In the genomic region with DNA sequence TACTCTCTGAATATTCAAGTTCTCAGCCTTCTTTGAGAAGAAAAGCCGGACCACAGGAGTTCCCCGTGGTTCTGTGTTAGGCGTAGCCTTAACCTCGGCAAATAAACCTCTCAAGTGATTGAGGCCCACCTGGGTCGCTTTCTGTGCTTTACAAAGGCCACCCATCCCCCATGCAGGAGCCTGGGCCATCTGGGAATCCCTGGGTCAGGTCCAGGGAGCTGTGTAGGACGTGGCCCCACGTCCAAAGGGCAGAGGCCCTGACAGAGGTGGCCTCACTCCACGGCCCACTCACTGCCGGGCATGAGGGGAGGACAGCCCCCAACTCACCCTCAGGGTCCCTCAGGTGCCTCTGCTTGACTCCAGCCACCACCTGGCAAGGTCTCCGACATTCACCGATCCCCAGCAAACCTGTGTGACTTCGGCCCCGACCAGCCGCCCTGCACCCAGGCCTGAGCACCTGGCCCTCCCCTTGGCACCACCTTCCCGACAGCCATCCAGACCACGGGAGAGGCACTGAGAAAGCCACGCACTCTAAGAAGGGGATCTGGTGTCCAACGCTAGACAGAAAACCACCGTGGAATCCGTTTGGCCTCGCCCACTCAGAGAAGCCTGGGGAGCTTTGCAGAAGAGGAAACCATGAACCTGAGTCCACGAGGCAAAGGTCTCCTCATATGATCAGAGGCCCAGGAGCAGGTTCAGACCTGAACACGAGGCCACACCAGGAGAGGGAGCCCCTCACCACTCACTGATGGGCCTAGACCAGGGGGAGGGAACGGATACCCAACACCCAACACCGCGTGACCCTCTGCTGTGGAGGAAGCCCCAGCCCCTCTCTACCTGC, we compare ENCODE assay signal across 11 cellular contexts. TPM values are rescaled to one million over a fixed set of nuclear protein-coding genes. Genes with fewer than 3 reads are reported as not detected.
DNase-seq lines count a peak whose midpoint lies in the region; ATAC-seq, FAIRE-seq and TF ChIP-seq lines count a peak whose summit lies in the region.
"Had no signal": no experiment of that assay in that cellular context is flagged by ENCODE, and none has a peak within 500 bp of the region (broad histone marks: within the 10 kb centered on the region; RNA-seq: fewer than 3 reads in every experiment).

No MANE protein-coding gene starts in this region.

- peak overlapping the region; percentile 83 for H3K4me2 ChIP-seq in A549
- H3K4me2 ChIP-seq in GM23338, result peak overlapping the region; percentile 11; the same call in 1 of the 2 replicates
- H3K4me2 ChIP-seq: PC-9 had no signal

- peak overlapping the region; percentile 56 for H3K4me3 Mint-ChIP-seq in GM23338

- no peak for FAIRE-seq in A549 (lab: Jason Lieb, UNC)

- H3K9me3 ChIP-seq in A549, result no peaks in the 10 kb centered on the region
- H3K9me3 ChIP-seq: upper lobe of right lung had no signal

- no peak for TF ChIP-seq RAD21 in A549 (conservative IDR thresholded peaks at IDR 0.05 in 1 of 2, IDR thresholded peaks at IDR 0.05 in 1 of 2)

- 0 out of 2 replicates have a peak, but pooled peaks cover 3% of the 10 kb centered on the region for H4K20me1 ChIP-seq in GM23338 (replicated peaks; ENCODE audit: insufficient read depth)

- H3K79me2 ChIP-seq in GM23338 (replicated peaks; ENCODE audit: insufficient read depth), result peaks cover 86% of the 10 kb centered on the region

- H3K9me2 ChIP-seq in GM23338 (ENCODE audit: insufficient read depth), result no peaks in the 10 kb centered on the region

- H3K36me3 ChIP-seq in GM23338 (ENCODE audit: insufficient read depth), result no peaks in the 10 kb centered on the region
- H3K36me3 ChIP-seq: upper lobe of right lung had no signal

- H3K4me3 ChIP-seq in A549 (no peak overlapping the region), GM23338 (no peak overlapping the region), foreskin fibroblast (ENCODE audit: low read depth in 1 of 2, low read length in 2 of 2) (no peak overlapping the region)
- H3K4me3 ChIP-seq: PC-9 had no signal

- H3K27ac ChIP-seq in A549 (peak overlapping the region; percentile 76 to 87), GM23338 (ENCODE audit: low read depth) (peak overlapping the region; percentile 67; the same call in 1 of the 2 replicates)
- H3K27ac ChIP-seq: PC-9 had no signal

- 83% methylated on average over 23 of the region's 26 CpGs for WGBS in A549 (ENCODE audit: missing lambda C conversion rate)

- H3K4me1 Mint-ChIP-seq in GM23338, result peaks cover 51% of the 10 kb centered on the region

- H3K9me3 Mint-ChIP-seq in GM23338, result no peaks in the 10 kb centered on the region

- TF ChIP-seq EP300 in A549 (IDR thresholded peaks at IDR 0.05), result no peak

- no peak overlapping the region for H2AFZ ChIP-seq in GM23338
- H2AFZ ChIP-seq: PC-9 had no signal

- POLR2A ChIA-PET in A549 (lab: Yijun Ruan, JAX), result no interaction called here

- no peaks in the 10 kb centered on the region for H3K27me3 ChIP-seq in GM23338 (ENCODE audit: insufficient read depth)
- H3K27me3 ChIP-seq: upper lobe of right lung had no signal

- H3K27ac Mint-ChIP-seq in GM23338, result peak overlapping the region; percentile 95

- TF ChIP-seq POLR2A in A549 (IDR thresholded peaks at IDR 0.05; ENCODE audit: low read length), result no peak

- no peaks in the 10 kb centered on the region for H3F3A ChIP-seq in GM23338 (replicated peaks; ENCODE audit: low read depth)

- ATAC-seq in A549 (no peak), GM23338 (peak; percentile 45), left lobe of liver (peak; percentile 32)
- ATAC-seq: upper lobe of right lung had no signal

- DNase-seq in A549 (ENCODE audit: low read depth in 1 of 2, low spot score in 1 of 2), result no peak
- peak; percentile 61 for DNase-seq in GM23338 (ENCODE audit: low spot score)
- DNase-seq in activated T-cell treated with anti-CD3 and anti-CD28 coated beads, Interleukin-2, amount 50 U/mL, for 48 hours, result peak; percentile 35 to 43
- DNase-seq in left lobe of liver (ENCODE audit: low spot score), result peak; percentile 91
- DNase-seq in SIG-M5 treated with dmso at 0.1 percent for 504 hours (lab: John Stamatoyannopoulos, UW; ENCODE audit: unreplicated experiment), result no peak
- DNase-seq in foreskin fibroblast, result no peak
- DNase-seq in cerebellar nuclear complex (lab: John Stamatoyannopoulos, UW), result no peak
- no peak for DNase-seq in stimulated activated CD4-positive, alpha-beta T cell treated with anti-CD3 and anti-CD28 coated beads, Interleukin-4, amount 100 ng/mL, for 1 hour
- DNase-seq: DMS53, PC-9, upper lobe of right lung had no signal

- TF ChIP-seq CTCF in A549 (IDR thresholded peaks at IDR 0.05) (no peak), GM23338 (conservative IDR thresholded peaks at IDR 0.05; ENCODE audit: low read depth in 2 of 2) (peak in 1 of 2 experiments; percentile 46; a peak in 2 of 4 replicates), foreskin fibroblast (IDR thresholded peaks at IDR 0.05; ENCODE audit: low read depth, low read length) (no peak)

- CTCF ChIA-PET in A549 (lab: Yijun Ruan, JAX), result interaction anchor here (0.9 to 2.8 kb wide), 3 partner anchors 33 to 184 kb away, joined by 3 to 10 read pairs (median 3); no protein-coding TSS in a partner anchor

- H3K36me3 Mint-ChIP-seq in GM23338 (ENCODE audit: low read depth), result no peaks in the 10 kb centered on the region

- H3K4me1 ChIP-seq in A549 (peaks cover 63% of the 10 kb centered on the region), GM23338 (ENCODE audit: insufficient read depth) (peaks cover 20% of the 10 kb centered on the region; the same call in 1 of the 2 replicates)

- peaks cover 10% of the 10 kb centered on the region for H3K27me3 Mint-ChIP-seq in GM23338 (ENCODE audit: insufficient read depth, low read depth, poor library complexity)

TF ChIP-seq in A549, 52 proteins besides CTCF, POLR2A, EP300 and RAD21 (continues in another document):
- TF ChIP-seq, protein P1, sequence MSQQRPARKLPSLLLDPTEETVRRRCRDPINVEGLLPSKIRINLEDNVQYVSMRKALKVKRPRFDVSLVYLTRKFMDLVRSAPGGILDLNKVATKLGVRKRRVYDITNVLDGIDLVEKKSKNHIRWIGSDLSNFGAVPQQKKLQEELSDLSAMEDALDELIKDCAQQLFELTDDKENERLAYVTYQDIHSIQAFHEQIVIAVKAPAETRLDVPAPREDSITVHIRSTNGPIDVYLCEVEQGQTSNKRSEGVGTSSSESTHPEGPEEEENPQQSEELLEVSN (IDR thresholded peaks at IDR 0.05; ENCODE audit: borderline replicate concordance, low read depth), result no peak
- TF ChIP-seq RNF2 (IDR thresholded peaks at IDR 0.05; ENCODE audit: borderline replicate concordance, low read depth) (no peak), RCOR1 (IDR thresholded peaks at IDR 0.05; ENCODE audit: low read depth, low read length) (no peak), ZFP36 (IDR thresholded peaks at IDR 0.05; ENCODE audit: borderline replicate concordance, partially characterized antibody) (no peak), EHMT2 (IDR thresholded peaks at IDR 0.05; ENCODE audit: low read depth) (no peak), JUNB (IDR thresholded peaks at IDR 0.05) (no peak), KDM1A (IDR thresholded peaks at IDR 0.05; ENCODE audit: low read depth) (no peak), POLR2AphosphoS2 (conservative IDR thresholded peaks at IDR 0.05; ENCODE audit: low read length) (no peak), TP53 (CRISPR knock-in tag; IDR thresholded peaks at IDR 0.05) (no peak), HOXB13 (CRISPR knock-in tag; IDR thresholded peaks at IDR 0.05; ENCODE audit: low read depth) (no peak), SMC3 (IDR thresholded peaks at IDR 0.05) (no peak), NPAS2 (CRISPR knock-in tag; IDR thresholded peaks at IDR 0.05; ENCODE audit: borderline replicate concordance) (no peak), EHF (CRISPR knock-in tag; IDR thresholded peaks at IDR 0.05) (no peak)
- TF ChIP-seq, protein P2, sequence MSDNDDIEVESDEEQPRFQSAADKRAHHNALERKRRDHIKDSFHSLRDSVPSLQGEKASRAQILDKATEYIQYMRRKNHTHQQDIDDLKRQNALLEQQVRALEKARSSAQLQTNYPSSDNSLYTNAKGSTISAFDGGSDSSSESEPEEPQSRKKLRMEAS (IDR thresholded peaks at IDR 0.05), result no peak

RNA-seq across cellular contexts. Expression of a gene that starts 4.5 kb away (rescaled TPM):
- polyA plus RNA-seq in A549 (2011; rRNA removed) (11.2 and 12.3 TPM in 2 replicates), A549 (2017; fragmentation: RNase III; extraction: RNeasy Plus Mini Kit Qiagen cat#74134 plus additional on column Dnase treatment) (18.1 to 22.5 TPM (median 19.5 TPM) in 3 replicates), GM23338 (2016; fragmentation: Nextera tagmentation; extraction: Ambion mirVana) (7.4 TPM in 2 replicates)
- polyA plus RNA-seq in A549 (2012; cell fraction: cytosol; rRNA removed), result 15.3 and 19.8 TPM in 2 replicates
- 79.7 and 103 TPM in 2 replicates for polyA plus RNA-seq in A549 (2012; cell fraction: nucleus; rRNA removed)
- 11.0 and 22.1 TPM in 2 replicates for polyA minus RNA-seq in A549 (2011; rRNA and poly(A)+ RNA removed)
- total RNA-seq in GM23338 (2014; rRNA removed; shearing (Covaris generic)), result 32.2 TPM in 2 replicates
- 56.5 TPM for total RNA-seq in left lobe of liver

Comparison
In these comparisons a context has a peak if more than half of its experiments do, and no peak if none do; other contexts are left out.
1. ATAC-seq: peak in GM23338 (single experiment) and left lobe of liver (single experiment); none in A549 (0 of 2).
2. DNase-seq: peak in GM23338 (single experiment), activated T-cell treated with anti-CD3 and anti-CD28 coated beads, Interleukin-2, amount 50 U/mL, for 48 hours (2 of 2) and left lobe of liver (single experiment); none in A549 (0 of 2), SIG-M5 treated with dmso at 0.1 percent for 504 hours (single experiment), foreskin fibroblast (0 of 2), cerebellar nuclear complex (0 of 2) and stimulated activated CD4-positive, alpha-beta T cell treated with anti-CD3 and anti-CD28 coated beads, Interleukin-4, amount 100 ng/mL, for 1 hour (single experiment).